Comparison of ENCODE assay signal across 22 cellular contexts in the genomic region with DNA sequence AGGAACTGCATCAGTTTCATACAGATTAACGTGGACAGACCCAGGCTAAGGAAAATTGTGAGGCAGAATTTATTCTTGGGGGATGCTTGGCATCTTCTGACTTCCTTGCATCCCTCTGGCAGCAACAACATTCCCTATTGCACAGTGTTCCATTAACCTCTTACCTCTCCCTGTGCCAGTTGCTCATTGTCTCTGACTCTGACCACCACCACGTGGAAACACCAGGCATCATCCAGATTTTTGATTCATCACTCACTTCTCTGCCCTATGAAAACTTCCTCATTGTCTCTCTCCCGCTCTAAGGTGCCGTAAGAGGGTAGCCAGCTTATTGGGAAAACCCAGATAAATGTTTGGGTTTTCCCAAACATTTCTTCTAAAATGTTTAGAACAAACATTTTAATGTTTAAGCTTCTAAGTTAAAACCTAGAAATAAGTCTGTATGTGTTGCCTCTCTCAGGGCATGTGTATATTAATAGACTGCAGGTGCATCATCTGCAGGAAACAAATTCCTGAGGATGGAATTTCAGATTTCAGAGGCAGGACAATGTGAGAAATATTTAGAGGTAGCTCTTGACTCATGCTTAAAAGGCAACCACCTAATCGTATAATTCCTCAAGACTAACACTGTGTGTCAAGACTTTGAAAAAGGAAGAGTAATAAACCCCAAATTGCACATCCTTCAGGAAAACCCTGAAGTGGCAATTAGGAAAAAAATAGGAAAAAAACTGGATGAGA.
A peak's percentile ranks its signal among the peaks of the same experiment; 100 is the strongest.
DNase-seq lines count a peak whose midpoint lies in the region; ATAC-seq and TF ChIP-seq lines count a peak whose summit lies in the region.
"Had no signal": no experiment of that assay in that cellular context is flagged by ENCODE, and none has a peak within 500 bp of the region (broad histone marks: within the 10 kb centered on the region; RNA-seq: fewer than 3 reads in every experiment).

No MANE protein-coding gene starts in this region.

- H3K27ac Mint-ChIP-seq in CD8-positive, alpha-beta memory T cell = no peak overlapping the region
- H3K27ac Mint-ChIP-seq: H9 had no signal

- POLR2A ChIA-PET in CD8-positive, alpha-beta memory T cell (lab: Charles Lee) = no interaction called here

- no peaks in the 10 kb centered on the region for H3K9me3 ChIP-seq in RWPE2 (ENCODE audit: severe bottlenecking)
- no peaks in the 10 kb centered on the region for H3K9me3 ChIP-seq in CD8-positive, alpha-beta memory T cell (ENCODE audit: low read length)

- no peaks in the 10 kb centered on the region for H3K27me3 Mint-ChIP-seq in CD8-positive, alpha-beta memory T cell

- H3K4me1 ChIP-seq in RWPE2 (ENCODE audit: insufficient read depth, poor library complexity, severe bottlenecking) = no peaks in the 10 kb centered on the region
- no peaks in the 10 kb centered on the region for H3K4me1 ChIP-seq in CD8-positive, alpha-beta memory T cell (ENCODE audit: insufficient read depth, low read length)

- peaks cover 0 to 2% (median 0%) of the 10 kb centered on the region in 5 donors for H3K9me3 Mint-ChIP-seq in CD8-positive, alpha-beta memory T cell
- H3K9me3 Mint-ChIP-seq: H9, IgD-negative memory B cell had no signal

- no peak for TF ChIP-seq CTCF in RWPE2 (IDR thresholded peaks at IDR 0.05; ENCODE audit: poor library complexity, severe bottlenecking)

- no peaks in the 10 kb centered on the region for H3K4me1 Mint-ChIP-seq in CD8-positive, alpha-beta memory T cell
- H3K4me1 Mint-ChIP-seq: IgD-negative memory B cell had no signal

- H3K4me3 Mint-ChIP-seq in CD8-positive, alpha-beta memory T cell = no peak overlapping the region
- H3K4me3 Mint-ChIP-seq: CD14-positive monocyte, H9, IgD-negative memory B cell had no signal

- no peak overlapping the region for H3K27ac ChIP-seq in RWPE2 (ENCODE audit: poor library complexity, severe bottlenecking)
- H3K27ac ChIP-seq in CD8-positive, alpha-beta memory T cell (ENCODE audit: low read depth, low read length) = no peak overlapping the region
- H3K27ac ChIP-seq: GM23248 had no signal

- no peak overlapping the region for H3K4me3 ChIP-seq in RWPE2 (ENCODE audit: severe bottlenecking)
- no peak overlapping the region for H3K4me3 ChIP-seq in CD8-positive, alpha-beta memory T cell (ENCODE audit: low read length)
- H3K4me3 ChIP-seq: GM23248 had no signal

- ATAC-seq in RWPE2 (ENCODE audit: low read depth) = peak; percentile 44; the same call in 1 of the 3 replicates

- DNase-seq in 8988T (peak; percentile 15), Daoy (ENCODE audit: low read depth) (peak; percentile 18), RWPE2 (ENCODE audit: low spot score) (no peak), kidney glomerular epithelial cell (lab: John Stamatoyannopoulos, UW) (peak; percentile 72), activated gamma-delta T cell (lab: John Stamatoyannopoulos, UW) (no peak), NAMALWA (ENCODE audit: low spot score) (no peak), G401 (ENCODE audit: low spot score) (no peak)
- no peak for DNase-seq in CD8-positive, alpha-beta memory T cell
- DNase-seq: AML-193, DND-41, GM23248, H9, NCI-H1092, NCI-H1417 treated with DMSO at 0.1 percent for 48 hours, NCI-H1694 treated with DMSO at 0.1 percent for 48 hours, NCI-H2081, NCI-H446, NCI-H524 treated with DMSO at 0.1 percent for 48 hours, NCI-H774, SHP77 had no signal

- no peaks in the 10 kb centered on the region for H3K36me3 Mint-ChIP-seq in CD8-positive, alpha-beta memory T cell
- H3K36me3 Mint-ChIP-seq: CD14-positive monocyte, IgD-negative memory B cell had no signal

- in situ Hi-C loops in G401 (cut with HindIII; ENCODE audit: low sequenced_read_pairs) = no loop called here

- CTCF ChIA-PET in CD8-positive, alpha-beta memory T cell (lab: Charles Lee) = no interaction called here

- H3K27me3 ChIP-seq in RWPE2 (ENCODE audit: insufficient read depth, poor library complexity, severe bottlenecking) = peaks cover 11% of the 10 kb centered on the region
- no peaks in the 10 kb centered on the region for H3K27me3 ChIP-seq in CD8-positive, alpha-beta memory T cell (ENCODE audit: insufficient read depth, low read length, poor library complexity, severe bottlenecking)

- no peaks in the 10 kb centered on the region for H3K36me3 ChIP-seq in RWPE2 (ENCODE audit: low read depth)
- H3K36me3 ChIP-seq in CD8-positive, alpha-beta memory T cell (ENCODE audit: insufficient read depth, low read length) = no peaks in the 10 kb centered on the region

Comparison
In these comparisons a context has a peak if more than half of its experiments do, and no peak if none do; other contexts are left out.
1. DNase-seq: peak in 8988T (single experiment), Daoy (single experiment) and kidney glomerular epithelial cell (single experiment); none in RWPE2 (single experiment), CD8-positive, alpha-beta memory T cell (0 of 5), activated gamma-delta T cell (single experiment), NAMALWA (single experiment) and G401 (single experiment).